ENCODE assay signal across 25 cellular contexts in genomic region chr2:54915101-54915500, GRCh38.
"Had no signal": no experiment of that assay in that cellular context is flagged by ENCODE, and none has a peak within 500 bp of the region (broad histone marks: within the 10 kb centered on the region; RNA-seq: fewer than 3 reads in every experiment).

No MANE protein-coding gene starts in this region.

- H3K36me3 ChIP-seq: heart right ventricle, left lung, neural progenitor cell, prostate gland, sigmoid colon, stomach, thyroid gland, vagina had no signal

- H2AFZ ChIP-seq: neural progenitor cell had no signal

- H3K27me3 ChIP-seq: left lung, neural progenitor cell, sigmoid colon, stomach, thyroid gland, vagina had no signal

- H3K4me1 ChIP-seq: heart right ventricle, left lung, neural progenitor cell, prostate gland, sigmoid colon, stomach, thyroid gland, vagina had no signal

- ATAC-seq: esophagus mucosa; heart right ventricle; left cardiac atrium; left lung; naive thymus-derived CD4-positive, alpha-beta T cell; right cardiac atrium; stimulated activated effector memory CD8-positive, alpha-beta T cell treated with anti-CD3 and anti-CD28 coated beads, Interleukin-12 subunit alpha, Interleukin-12 subunit beta, amount 100 ng/mL, for 72 hours had no signal

- H3K9me3 ChIP-seq: left lung, prostate gland, sigmoid colon, stomach, thyroid gland, vagina had no signal

- H3K27ac ChIP-seq: epithelial cell of prostate, heart right ventricle, left lung, neural progenitor cell, prostate gland, sigmoid colon, stomach, thyroid gland, vagina had no signal

- H3K4me2 ChIP-seq: neural progenitor cell had no signal

- DNase-seq: effector CD8-positive, alpha-beta T cell; endodermal cell; foreskin melanocyte; glutamatergic neuron; heart right ventricle; hippocampal formation; left cardiac atrium; left lung; mesendoderm; midbrain; naive thymus-derived CD4-positive, alpha-beta T cell; right cardiac atrium; sigmoid colon; stimulated activated CD4-positive, alpha-beta T cell treated with anti-CD3 and anti-CD28 coated beads, Interleukin-2, amount 100 ng/mL, for 24 hours; stimulated activated CD4-positive, alpha-beta T cell treated with anti-CD3 and anti-CD28 coated beads, Interleukin-4, amount 100 ng/mL, for 24 hours; stimulated activated naive CD4-positive, alpha-beta T cell treated with Interleukin-2 at 50 U/mL for 16 hours; stomach; thyroid gland; trophoblast cell had no signal

- H3K9ac ChIP-seq: neural progenitor cell had no signal

- H3K4me3 ChIP-seq: heart right ventricle, left lung, neural progenitor cell, prostate gland, sigmoid colon, stomach, thyroid gland, vagina had no signal
